In the genomic region with DNA sequence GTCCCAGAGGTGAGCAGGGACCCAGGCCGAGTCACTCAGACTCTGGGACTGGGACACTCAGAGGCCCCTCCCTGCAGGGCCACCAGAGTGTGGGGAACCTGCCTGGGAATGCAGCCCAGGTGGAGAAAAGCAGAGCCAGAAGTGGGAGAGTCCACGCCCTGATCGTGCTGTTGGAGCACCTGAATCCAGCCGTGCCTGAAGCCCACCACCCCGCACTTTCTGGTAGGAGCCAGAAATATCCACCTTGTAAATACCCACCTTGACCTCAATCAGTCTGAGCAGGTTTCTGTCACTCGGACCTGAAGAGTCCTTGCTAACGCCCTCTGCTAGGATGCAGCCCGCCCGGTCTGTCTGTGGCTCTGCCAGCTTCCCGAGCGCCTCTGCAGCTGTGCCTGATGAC, we compare ENCODE assay signal across 23 cellular contexts.
DNase-seq lines count a peak whose midpoint lies in the region; ATAC-seq, FAIRE-seq and TF ChIP-seq lines count a peak whose summit lies in the region.
"Had no signal": no experiment of that assay in that cellular context is flagged by ENCODE, and none has a peak within 500 bp of the region (broad histone marks: within the 10 kb centered on the region; RNA-seq: fewer than 3 reads in every experiment).

No MANE protein-coding gene starts in this region.

- TF ChIP-seq EP300 in HepG2 (IDR thresholded peaks at IDR 0.05; ENCODE audit: low read depth in 2 of 2, low read length in 2 of 2): no peak
- no peak for TF ChIP-seq EP300 in HepG2 (CRISPR knock-in tag; IDR thresholded peaks at IDR 0.05; ENCODE audit: borderline replicate concordance)

- FAIRE-seq in HepG2 (lab: Jason Lieb, UNC): no peak
- FAIRE-seq: A204.1, GM12878, GM12892, GM18507 had no signal

- H3K4ac ChIP-seq in neuronal stem cell (ENCODE audit: low read length): no peak overlapping the region

- no peak overlapping the region for H4K91ac ChIP-seq in neuronal stem cell (ENCODE audit: low read depth, low read length, poor library complexity)

- peak overlapping the region; percentile 95 for H2BK5ac ChIP-seq in neuronal stem cell (ENCODE audit: low read length)

- no peak for TF ChIP-seq RAD21 in HepG2 (CRISPR knock-in tag; IDR thresholded peaks at IDR 0.05)

- no peak overlapping the region for H3K14ac ChIP-seq in neuronal stem cell (ENCODE audit: low read length)

- no peak overlapping the region for H3K9ac ChIP-seq in HepG2 (ENCODE audit: insufficient read depth, low read depth, low read length)
- no peak overlapping the region for H3K9ac ChIP-seq in neuronal stem cell (ENCODE audit: low read depth, low read length, poor library complexity)
- H3K9ac ChIP-seq: BLaER1 had no signal

- in situ Hi-C loops in HepG2 (cut with HindIII; ENCODE audit: extremely low pct_ligation_motif_present, low pct_unique_long_range_greater_than_20kb): no loop called here

- no peak overlapping the region for H4K8ac ChIP-seq in neuronal stem cell (ENCODE audit: low read depth, low read length)

- H3K79me2 ChIP-seq in HepG2 (ENCODE audit: insufficient read depth, low read length): no peaks in the 10 kb centered on the region

- BruUV-seq in HepG2 (replicated peaks; lab: Mats Ljungman, UMichigan): no TSS peak

- H3K4me2 ChIP-seq in HepG2 (ENCODE audit: low read depth, low read length) (no peak overlapping the region), neuronal stem cell (ENCODE audit: insufficient read depth, low read length, poor library complexity, severe bottlenecking) (no peak overlapping the region)
- H3K4me2 ChIP-seq: BLaER1 had no signal

- H2BK120ac ChIP-seq in neuronal stem cell (ENCODE audit: low read depth, low read length): peak overlapping the region; percentile 78

- peaks cover 44% of the 10 kb centered on the region for H3K4me1 ChIP-seq in HepG2 (ENCODE audit: insufficient read depth, low read length)
- no peaks in the 10 kb centered on the region for H3K4me1 ChIP-seq in right lobe of liver
- H3K4me1 ChIP-seq in neuronal stem cell (ENCODE audit: control insufficient read depth in 2 of 2, insufficient read depth in 1 of 2, low read depth in 1 of 2, low read length in 2 of 2): peaks cover 10 to 29% of the 10 kb centered on the region in 2 donors
- H3K4me1 ChIP-seq in ascending aorta: no peaks in the 10 kb centered on the region
- H3K4me1 ChIP-seq: BE2C, BLaER1 had no signal

- no peak for ATAC-seq in HepG2
- no peak for ATAC-seq in right lobe of liver
- ATAC-seq: GM12878 had no signal

- H2BK15ac ChIP-seq in neuronal stem cell (ENCODE audit: low read length): peak overlapping the region; percentile 81

- intact Hi-C loops in HepG2 (cut with micrococcal nuclease; ENCODE audit: unreplicated experiment) (loop anchor here (10.0 kb wide), 1 partner anchor 52 kb away; no protein-coding TSS in a partner anchor), right lobe of liver (cut with DNase I) (no loop called here), ascending aorta (cut with DNase I) (no loop called here)

- H3K9me3 ChIP-seq in HepG2 (ENCODE audit: low read length): no peaks in the 10 kb centered on the region
- no peaks in the 10 kb centered on the region for H3K9me3 ChIP-seq in right lobe of liver
- H3K9me3 ChIP-seq in neuronal stem cell (replicated peaks in 1 of 2; ENCODE audit: control insufficient read depth in 2 of 2, insufficient read depth in 1 of 2, low read depth in 1 of 2, low read length in 2 of 2): no peaks in the 10 kb centered on the region
- H3K9me3 ChIP-seq in MG63: no peaks in the 10 kb centered on the region
- H3K9me3 ChIP-seq in ascending aorta: no peaks in the 10 kb centered on the region
- H3K9me3 ChIP-seq: BLaER1 had no signal

- H3K4me3 ChIP-seq in HepG2 (replicated peaks in 1 of 3; ENCODE audit: insufficient read depth in 1 of 3, low read depth in 2 of 3, low read length in 3 of 3) (no peak overlapping the region), right lobe of liver (no peak overlapping the region), neuronal stem cell (ENCODE audit: low read length in 2 of 2) (no peak overlapping the region), MG63 (no peak overlapping the region), ascending aorta (no peak overlapping the region)
- H3K4me3 ChIP-seq: BLaER1, GM12878 had no signal

- 81% methylated on average over 9 of the region's 11 CpGs for WGBS in HepG2 (ENCODE audit: low lambda C conversion rate)
- WGBS in right lobe of liver (ENCODE audit: insufficient coverage, low coverage, low lambda C conversion rate, missing lambda C conversion rate): 92% methylated on average over 2 of the region's 11 CpGs
- WGBS in neuronal stem cell (ENCODE audit: extremely low coverage in 2 of 2, insufficient read length in 2 of 2, insufficient replicate concordance in 1 of 2), 2 donors: no CpG with 5 or more reads among the region's 11 CpGs

- H3K23ac ChIP-seq in neuronal stem cell (ENCODE audit: low read depth, low read length, poor library complexity): peak overlapping the region; percentile 47

- peak overlapping the region; percentile 51 for H3K18ac ChIP-seq in neuronal stem cell (ENCODE audit: low read length)

- CTCF ChIA-PET in HepG2 (lab: Yijun Ruan, JAX; ENCODE audit: low intra/inter-chr PET ratio, low total read pairs) (no interaction called here), RWPE1 (lab: Yijun Ruan, JAX) (no interaction called here)

- no peak for DNase-seq in HepG2 (ENCODE audit: low spot score)
- DNase-seq in right lobe of liver: no peak
- DNase-seq in RWPE1 (ENCODE audit: low spot score): no peak
- no peak for DNase-seq in neuronal stem cell (ENCODE audit: low spot score)
- no peak for DNase-seq in MG63
- no peak for DNase-seq in ascending aorta (ENCODE audit: low spot score in 2 of 2)
- DNase-seq: 8988T; ACHN; BE2C; CD4-positive, alpha-beta memory T cell; CD4-positive, CD25-positive, alpha-beta regulatory T cell; DMS 273 treated with DMSO at 0.1 percent for 48 hours; DMS153; DMS53; DMS79; DND-41; EL; GDM1 had no signal

- TF ChIP-seq POLR2A in HepG2 (IDR thresholded peaks at IDR 0.05; ENCODE audit: insufficient read depth in 1 of 2, low read depth in 2 of 2, low read length in 2 of 2) (no peak), right lobe of liver (IDR thresholded peaks at IDR 0.05) (no peak)

- H3K79me1 ChIP-seq in neuronal stem cell (ENCODE audit: low read depth, low read length): no peaks in the 10 kb centered on the region

- H3K27ac ChIP-seq in HepG2 (ENCODE audit: extremely low read length, insufficient read depth, low read length) (no peak overlapping the region), right lobe of liver (no peak overlapping the region), RWPE1 (0 out of 2 replicates have a peak overlapping the region, but pooled peaks have one; percentile 6), neuronal stem cell (replicated peaks; ENCODE audit: low read length) (no peak overlapping the region), ascending aorta (no peak overlapping the region)
- H3K27ac ChIP-seq: BLaER1 had no signal

- H2AK5ac ChIP-seq in neuronal stem cell (ENCODE audit: low read depth, low read length): peak overlapping the region; percentile 96

- H3K27me3 ChIP-seq in HepG2 (ENCODE audit: control insufficient read depth in 1 of 2, insufficient read depth in 2 of 2, low read length in 2 of 2) (peaks cover 13 to 39% of the 10 kb centered on the region in 2 experiments), right lobe of liver (no peaks in the 10 kb centered on the region), neuronal stem cell (ENCODE audit: control insufficient read depth in 3 of 3, insufficient read depth in 3 of 3, low read depth in 1 of 3, low read length in 3 of 3) (peaks cover 0 to 20% (median 0%) of the 10 kb centered on the region in 3 experiments), MG63 (no peaks in the 10 kb centered on the region), ascending aorta (no peaks in the 10 kb centered on the region)
- H3K27me3 ChIP-seq: BE2C, BLaER1 had no signal

- H3K36me3 ChIP-seq in HepG2 (replicated peaks in 1 of 2; ENCODE audit: control insufficient read depth in 1 of 2, insufficient read depth in 2 of 2, low read length in 2 of 2): no peaks in the 10 kb centered on the region
- no peaks in the 10 kb centered on the region for H3K36me3 ChIP-seq in right lobe of liver
- no peaks in the 10 kb centered on the region for H3K36me3 ChIP-seq in neuronal stem cell (replicated peaks in 1 of 2; ENCODE audit: control insufficient read depth in 2 of 2, insufficient read depth in 2 of 2, low read length in 2 of 2)
- no peaks in the 10 kb centered on the region for H3K36me3 ChIP-seq in MG63
- H3K36me3 ChIP-seq in ascending aorta: no peaks in the 10 kb centered on the region
- H3K36me3 ChIP-seq: BE2C, BLaER1 had no signal

- H4K20me1 ChIP-seq in HepG2 (ENCODE audit: insufficient read depth, low read length): no peaks in the 10 kb centered on the region
- H4K20me1 ChIP-seq: BLaER1 had no signal

- H2BK12ac ChIP-seq in neuronal stem cell (ENCODE audit: low read length): no peak overlapping the region

- TF ChIP-seq CTCF in HepG2 (CRISPR knock-in tag; IDR thresholded peaks at IDR 0.05) (no peak), right lobe of liver (IDR thresholded peaks at IDR 0.05) (no peak), RWPE1 (conservative IDR thresholded peaks at IDR 0.05; ENCODE audit: low read depth) (no peak), ascending aorta (IDR thresholded peaks at IDR 0.05) (no peak)

- POLR2A ChIA-PET in HepG2 (lab: Yijun Ruan, JAX) (no interaction called here), RWPE1 (lab: Yijun Ruan, JAX; ENCODE audit: low non-redundant PET) (no interaction called here)

- H2AFZ ChIP-seq in HepG2 (ENCODE audit: low read length) (no peak overlapping the region), neuronal stem cell (ENCODE audit: low read length) (no peak overlapping the region)

TF ChIP-seq in HepG2, 621 proteins besides CTCF, POLR2A, EP300 and RAD21:
- TF ChIP-seq ZNF329 (CRISPR knock-in tag; IDR thresholded peaks at IDR 0.05; ENCODE audit: low read depth) (peak; percentile 97), ZFP36 (IDR thresholded peaks at IDR 0.05; ENCODE audit: borderline replicate concordance, low read depth, low read length, partially characterized antibody) (no peak), POLR2G (IDR thresholded peaks at IDR 0.05; ENCODE audit: low read depth, low read length) (no peak)
- TF ChIP-seq, protein P1, sequence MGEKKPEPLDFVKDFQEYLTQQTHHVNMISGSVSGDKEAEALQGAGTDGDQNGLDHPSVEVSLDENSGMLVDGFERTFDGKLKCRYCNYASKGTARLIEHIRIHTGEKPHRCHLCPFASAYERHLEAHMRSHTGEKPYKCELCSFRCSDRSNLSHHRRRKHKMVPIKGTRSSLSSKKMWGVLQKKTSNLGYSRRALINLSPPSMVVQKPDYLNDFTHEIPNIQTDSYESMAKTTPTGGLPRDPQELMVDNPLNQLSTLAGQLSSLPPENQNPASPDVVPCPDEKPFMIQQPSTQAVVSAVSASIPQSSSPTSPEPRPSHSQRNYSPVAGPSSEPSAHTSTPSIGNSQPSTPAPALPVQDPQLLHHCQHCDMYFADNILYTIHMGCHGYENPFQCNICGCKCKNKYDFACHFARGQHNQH (CRISPR knock-in tag; IDR thresholded peaks at IDR 0.05): no peak
TF ChIP-seq in HepG2: peak in this region for 1.
